ENCODE assay signal across 9 cellular contexts in the genomic region with DNA sequence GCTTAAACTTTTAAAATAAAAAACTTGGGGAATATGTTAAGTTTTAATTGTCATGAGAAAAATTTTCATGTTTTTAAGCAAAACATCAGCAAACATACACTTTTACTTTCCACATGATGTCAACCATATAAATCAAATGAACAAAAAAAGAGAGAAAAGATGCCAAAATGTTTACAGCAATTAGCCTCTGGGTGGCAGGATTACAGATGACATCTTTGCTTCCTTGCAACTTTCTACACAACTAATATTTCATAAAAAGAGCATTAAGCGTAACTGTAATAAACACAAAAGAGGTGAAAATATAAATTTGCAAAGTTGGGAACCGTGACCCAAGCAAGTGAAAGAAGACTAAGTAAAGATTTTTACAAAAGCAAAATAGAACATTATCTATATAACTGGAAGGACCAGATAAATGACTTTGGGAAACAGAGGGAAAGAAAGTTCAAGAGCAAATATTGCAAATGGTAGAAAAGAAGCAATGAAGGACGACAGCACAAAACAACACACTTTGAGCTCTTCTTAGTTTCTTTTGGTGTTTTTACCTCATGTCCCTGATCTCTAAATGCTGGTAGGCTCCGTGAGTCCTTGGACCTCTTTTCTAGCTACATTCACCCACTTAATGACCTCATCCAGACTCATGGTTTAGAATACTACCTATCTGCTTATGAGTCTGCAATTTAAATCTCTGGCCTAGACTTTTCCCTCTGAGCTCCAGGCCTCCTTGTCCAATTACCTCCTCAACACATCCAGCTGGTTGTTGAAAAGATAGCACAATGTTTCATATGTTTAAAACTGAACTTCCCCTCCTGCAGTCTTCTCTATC. TPM values are rescaled to one million over a fixed set of nuclear protein-coding genes. Genes with fewer than 3 reads are reported as not detected.
DNase-seq lines count a peak whose midpoint lies in the region; ATAC-seq and TF ChIP-seq lines count a peak whose summit lies in the region.
"Had no signal": no experiment of that assay in that cellular context is flagged by ENCODE, and none has a peak within 500 bp of the region (broad histone marks: within the 10 kb centered on the region; RNA-seq: fewer than 3 reads in every experiment).

No MANE protein-coding gene starts in this region.

- TF ChIP-seq CTCF in GM13976 (IDR thresholded peaks at IDR 0.05; ENCODE audit: borderline replicate concordance, control extremely low read depth, extremely low read depth, insufficient read depth, missing control alignments) (peak; percentile 8), VCaP (conservative IDR thresholded peaks at IDR 0.05) (peak; percentile 63), left lung (IDR thresholded peaks at IDR 0.05) (no peak)

- DNase-seq in AG08395 (ENCODE audit: low spot score) (peak; percentile 18), GM13976 (ENCODE audit: low spot score) (no peak), left kidney (ENCODE audit: low read depth, low spot score) (peak; percentile 7), kidney tubule cell (ENCODE audit: low spot score) (no peak), left lung (no peak), NCI-H187 (lab: John Stamatoyannopoulos, UW) (no peak)
- DNase-seq: MG63 had no signal

- no peaks in the 10 kb centered on the region for H3K9me3 ChIP-seq in left lung
- H3K9me3 ChIP-seq: MG63 had no signal

- intact Hi-C loops in left lung (cut with DNase I), result no loop called here

- ATAC-seq in left lung, result no peak
- no peak for ATAC-seq in activated CD4-positive, CD25-positive, alpha-beta regulatory T cell treated with anti-CD3 and anti-CD28 coated beads, Interleukin-2, amount 50 U/mL, for 24 hours

- in situ Hi-C loops in GM13976 (cut with MboI; ENCODE audit: low sequenced_read_pairs, unreplicated experiment), result no loop called here

- H3K4me1 ChIP-seq in left lung, result no peaks in the 10 kb centered on the region

- H3K27me3 ChIP-seq in left lung, result no peaks in the 10 kb centered on the region
- H3K27me3 ChIP-seq: MG63 had no signal

- H3K36me3 ChIP-seq in left lung, result peaks cover 0 to 43% of the 10 kb centered on the region in 2 donors

- H3K27ac ChIP-seq in VCaP (no peak overlapping the region), left lung (no peak overlapping the region)

- H3K4me3 ChIP-seq in left lung, result no peak overlapping the region
- H3K4me3 ChIP-seq: MG63 had no signal

RNA-seq across cellular contexts. Expression of a gene that starts 9.4 kb away (rescaled TPM):
- total RNA-seq in left lung, result 10 to 100 TPM; 32.7 to 42.4 TPM

RNA-seq across cellular contexts. Expression of a gene that starts 33.9 kb away (rescaled TPM):
- 10 to 100 TPM; 12.7 to 13.4 TPM for total RNA-seq in left lung

Comparison
In these comparisons a context has a peak if more than half of its experiments do, and no peak if none do; other contexts are left out.
1. DNase-seq: peak in AG08395 (single experiment) and left kidney (single experiment); none in GM13976 (single experiment), kidney tubule cell (single experiment), left lung (0 of 2) and NCI-H187 (0 of 2).
2. CTCF ChIP-seq: peak in GM13976 (single experiment) and VCaP (single experiment); none in left lung (0 of 2).